Comparison of ENCODE assay signal across 1 cellular context in genomic region chr19:48591021-48591420, GRCh38.
TF ChIP-seq lines count a peak whose summit lies in the region.

No MANE protein-coding gene starts in this region.

TF ChIP-seq in HCT116, 20 proteins besides CTCF, POLR2A, EP300 and RAD21 (continued from another document):
- no peak for TF ChIP-seq REST (IDR thresholded peaks at IDR 0.05; ENCODE audit: low read depth)
